Comparison of ENCODE assay signal across 2 cellular contexts in the genomic region with DNA sequence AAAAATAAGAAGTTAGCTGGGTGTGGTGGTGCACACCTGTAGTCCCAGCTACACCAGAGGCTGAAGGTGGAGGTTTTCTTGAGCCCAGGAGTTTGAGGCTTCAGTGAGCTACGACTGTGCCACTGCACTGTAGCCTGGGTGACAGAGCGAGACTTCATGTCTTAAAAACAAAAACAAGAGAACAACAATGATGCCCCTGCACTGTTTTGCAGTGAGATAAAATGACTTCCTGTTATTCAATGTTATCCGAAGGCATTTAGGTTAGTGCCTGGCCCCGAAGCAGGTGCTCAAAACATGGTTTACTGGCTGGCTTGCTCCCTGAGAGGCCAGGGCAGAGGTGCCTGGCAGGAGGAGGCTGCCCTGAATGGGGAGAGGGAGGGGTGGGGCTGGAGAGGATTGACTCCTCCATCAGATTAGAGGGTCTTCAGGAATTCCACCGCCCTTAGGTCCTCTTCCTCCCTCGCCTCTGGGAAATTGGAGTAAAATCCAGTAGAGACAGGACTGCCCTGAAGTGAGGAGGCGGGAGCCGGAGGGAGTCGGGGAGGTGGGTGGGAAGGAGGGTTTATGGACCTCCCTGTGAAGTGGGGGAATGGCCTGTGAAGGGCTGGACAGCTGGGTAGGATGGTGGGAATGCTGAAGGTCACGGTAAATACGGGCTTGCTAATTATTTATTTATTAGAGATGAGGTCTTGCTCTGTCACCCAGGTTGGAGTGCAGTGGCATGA.
TF ChIP-seq lines count a peak whose summit lies in the region.

No MANE protein-coding gene starts in this region.

TF ChIP-seq in A549, 52 proteins besides CTCF, POLR2A, EP300 and RAD21:
- no peak for TF ChIP-seq MAFK (IDR thresholded peaks at IDR 0.05; ENCODE audit: partially characterized antibody)
- TF ChIP-seq BHLHE40 (IDR thresholded peaks at IDR 0.05; ENCODE audit: low read depth, low read length), result no peak
- TF ChIP-seq RFX5 (IDR thresholded peaks at IDR 0.05), result no peak
- TF ChIP-seq, protein P1, sequence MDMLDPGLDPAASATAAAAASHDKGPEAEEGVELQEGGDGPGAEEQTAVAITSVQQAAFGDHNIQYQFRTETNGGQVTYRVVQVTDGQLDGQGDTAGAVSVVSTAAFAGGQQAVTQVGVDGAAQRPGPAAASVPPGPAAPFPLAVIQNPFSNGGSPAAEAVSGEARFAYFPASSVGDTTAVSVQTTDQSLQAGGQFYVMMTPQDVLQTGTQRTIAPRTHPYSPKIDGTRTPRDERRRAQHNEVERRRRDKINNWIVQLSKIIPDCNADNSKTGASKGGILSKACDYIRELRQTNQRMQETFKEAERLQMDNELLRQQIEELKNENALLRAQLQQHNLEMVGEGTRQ (IDR thresholded peaks at IDR 0.05), result no peak
- TF ChIP-seq JUNB (IDR thresholded peaks at IDR 0.05), result no peak
- TF ChIP-seq TFCP2L1 (CRISPR knock-in tag; IDR thresholded peaks at IDR 0.05), result no peak
- no peak for TF ChIP-seq RNF2 (IDR thresholded peaks at IDR 0.05; ENCODE audit: borderline replicate concordance, low read depth)
- TF ChIP-seq HOXB5 (CRISPR knock-in tag; IDR thresholded peaks at IDR 0.05), result no peak
- TF ChIP-seq, protein P2, sequence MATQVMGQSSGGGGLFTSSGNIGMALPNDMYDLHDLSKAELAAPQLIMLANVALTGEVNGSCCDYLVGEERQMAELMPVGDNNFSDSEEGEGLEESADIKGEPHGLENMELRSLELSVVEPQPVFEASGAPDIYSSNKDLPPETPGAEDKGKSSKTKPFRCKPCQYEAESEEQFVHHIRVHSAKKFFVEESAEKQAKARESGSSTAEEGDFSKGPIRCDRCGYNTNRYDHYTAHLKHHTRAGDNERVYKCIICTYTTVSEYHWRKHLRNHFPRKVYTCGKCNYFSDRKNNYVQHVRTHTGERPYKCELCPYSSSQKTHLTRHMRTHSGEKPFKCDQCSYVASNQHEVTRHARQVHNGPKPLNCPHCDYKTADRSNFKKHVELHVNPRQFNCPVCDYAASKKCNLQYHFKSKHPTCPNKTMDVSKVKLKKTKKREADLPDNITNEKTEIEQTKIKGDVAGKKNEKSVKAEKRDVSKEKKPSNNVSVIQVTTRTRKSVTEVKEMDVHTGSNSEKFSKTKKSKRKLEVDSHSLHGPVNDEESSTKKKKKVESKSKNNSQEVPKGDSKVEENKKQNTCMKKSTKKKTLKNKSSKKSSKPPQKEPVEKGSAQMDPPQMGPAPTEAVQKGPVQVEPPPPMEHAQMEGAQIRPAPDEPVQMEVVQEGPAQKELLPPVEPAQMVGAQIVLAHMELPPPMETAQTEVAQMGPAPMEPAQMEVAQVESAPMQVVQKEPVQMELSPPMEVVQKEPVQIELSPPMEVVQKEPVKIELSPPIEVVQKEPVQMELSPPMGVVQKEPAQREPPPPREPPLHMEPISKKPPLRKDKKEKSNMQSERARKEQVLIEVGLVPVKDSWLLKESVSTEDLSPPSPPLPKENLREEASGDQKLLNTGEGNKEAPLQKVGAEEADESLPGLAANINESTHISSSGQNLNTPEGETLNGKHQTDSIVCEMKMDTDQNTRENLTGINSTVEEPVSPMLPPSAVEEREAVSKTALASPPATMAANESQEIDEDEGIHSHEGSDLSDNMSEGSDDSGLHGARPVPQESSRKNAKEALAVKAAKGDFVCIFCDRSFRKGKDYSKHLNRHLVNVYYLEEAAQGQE (IDR thresholded peaks at IDR 0.05), result no peak

TF ChIP-seq in WTC11, 78 proteins besides CTCF, POLR2A, EP300 and RAD21:
- TF ChIP-seq, protein P3, sequence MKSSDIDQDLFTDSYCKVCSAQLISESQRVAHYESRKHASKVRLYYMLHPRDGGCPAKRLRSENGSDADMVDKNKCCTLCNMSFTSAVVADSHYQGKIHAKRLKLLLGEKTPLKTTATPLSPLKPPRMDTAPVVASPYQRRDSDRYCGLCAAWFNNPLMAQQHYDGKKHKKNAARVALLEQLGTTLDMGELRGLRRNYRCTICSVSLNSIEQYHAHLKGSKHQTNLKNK (CRISPR knock-in tag; IDR thresholded peaks at IDR 0.05), result no peak
- no peak for TF ChIP-seq CREM (CRISPR knock-in tag; IDR thresholded peaks at IDR 0.05)
- TF ChIP-seq, protein P4, sequence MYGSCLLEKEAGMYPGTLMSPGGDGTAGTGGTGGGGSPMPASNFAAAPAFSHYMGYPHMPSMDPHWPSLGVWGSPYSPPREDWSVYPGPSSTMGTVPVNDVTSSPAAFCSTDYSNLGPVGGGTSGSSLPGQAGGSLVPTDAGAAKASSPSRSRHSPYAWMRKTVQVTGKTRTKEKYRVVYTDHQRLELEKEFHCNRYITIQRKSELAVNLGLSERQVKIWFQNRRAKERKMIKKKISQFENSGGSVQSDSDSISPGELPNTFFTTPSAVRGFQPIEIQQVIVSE (CRISPR knock-in tag; IDR thresholded peaks at IDR 0.05; ENCODE audit: borderline replicate concordance), result no peak
- TF ChIP-seq EMX1 (CRISPR knock-in tag; IDR thresholded peaks at IDR 0.05), result no peak
- TF ChIP-seq FOXK1 (CRISPR knock-in tag; IDR thresholded peaks at IDR 0.05), result no peak
- no peak for TF ChIP-seq ZNF416 (CRISPR knock-in tag; IDR thresholded peaks at IDR 0.05)
- TF ChIP-seq ESRRA (CRISPR knock-in tag; IDR thresholded peaks at IDR 0.05; ENCODE audit: borderline replicate concordance), result no peak
- TF ChIP-seq ZNF263 (CRISPR knock-in tag; IDR thresholded peaks at IDR 0.05; ENCODE audit: low read depth), result no peak
